Comparison of ENCODE assay signal across 8 cellular contexts in the genomic region with DNA sequence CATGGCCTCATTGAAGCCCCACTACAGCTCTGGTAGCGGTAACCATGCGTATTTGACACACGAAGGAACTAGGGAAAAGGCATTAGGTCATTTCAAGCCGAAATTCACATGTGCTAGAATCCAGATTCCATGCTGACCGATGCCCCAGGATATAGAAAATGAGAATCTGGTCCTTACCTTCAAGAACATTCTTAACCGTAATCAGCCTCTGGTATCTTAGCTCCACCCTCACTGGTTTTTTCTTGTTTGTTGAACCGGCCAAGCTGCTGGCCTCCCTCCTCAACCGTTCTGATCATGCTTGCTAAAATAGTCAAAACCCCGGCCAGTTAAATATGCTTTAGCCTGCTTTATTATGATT. TPM values are rescaled to one million over a fixed set of nuclear protein-coding genes. Genes with fewer than 3 reads are reported as not detected.
DNase-seq lines count a peak whose midpoint lies in the region; ATAC-seq and TF ChIP-seq lines count a peak whose summit lies in the region.

No MANE protein-coding gene starts in this region.

- H3F3A ChIP-seq in neural cell (ENCODE audit: insufficient read depth, low read length, poor library complexity, severe bottlenecking), result no peaks in the 10 kb centered on the region

- intact Hi-C loops in OCI-LY7 (cut with micrococcal nuclease; ENCODE audit: unreplicated experiment), result loop anchor here (1.0 to 5.0 kb wide), 3 partner anchors 18 to 74 kb away; no protein-coding TSS in a partner anchor

- in situ Hi-C loops in ACHN (cut with HindIII; ENCODE audit: low pct_ligation_motif_present, low pct_unique_long_range_greater_than_20kb, low sequenced_read_pairs), result no loop called here

- H3K36me3 ChIP-seq in OCI-LY7 (ENCODE audit: insufficient read depth, low read length) (peaks cover 27% of the 10 kb centered on the region), neural cell (ENCODE audit: insufficient read depth, low read length) (no peaks in the 10 kb centered on the region)
- H3K36me3 ChIP-seq in effector memory CD4-positive, alpha-beta T cell (ENCODE audit: control insufficient read depth, insufficient read depth, low read length), result no peaks in the 10 kb centered on the region

- ATAC-seq in GM18867 (IDR thresholded peaks at IDR 0.05; ENCODE audit: unreplicated experiment) (peak; percentile 8), HG03571 (IDR thresholded peaks at IDR 0.05; ENCODE audit: unreplicated experiment) (no peak)

- peak; percentile 3 for DNase-seq in ACHN
- DNase-seq in OCI-LY7 (ENCODE audit: low spot score), result peak; percentile 23
- DNase-seq in effector memory CD4-positive, alpha-beta T cell, result no peak
- no peak for DNase-seq in COR-L47 (lab: John Stamatoyannopoulos, UW)
- DNase-seq in AG08395 (ENCODE audit: low spot score), result no peak

- H3K9me2 ChIP-seq in OCI-LY7 (ENCODE audit: insufficient read depth, low read length) (no peaks in the 10 kb centered on the region), neural cell (ENCODE audit: insufficient read depth, low read length) (no peaks in the 10 kb centered on the region)

- CTCF ChIA-PET in OCI-LY7 (lab: Charles Lee; ENCODE audit: unreplicated experiment), result interaction anchor here (0.6 kb wide), 1 partner anchor 16 kb away, joined by 3 read pairs; no protein-coding TSS in a partner anchor

- POLR2A ChIA-PET in OCI-LY7 (lab: Charles Lee), result interaction anchor here (1.2 kb wide), 1 partner anchor 19 kb away, joined by 3 read pairs; no protein-coding TSS in a partner anchor

- TF ChIP-seq RAD21 in neural cell (conservative IDR thresholded peaks at IDR 0.05), result no peak

- peak overlapping the region; percentile 64 for H3K27ac ChIP-seq in OCI-LY7 (ENCODE audit: low read depth, low read length, poor library complexity, severe bottlenecking)
- H3K27ac ChIP-seq in effector memory CD4-positive, alpha-beta T cell (ENCODE audit: insufficient read depth, low read length, poor library complexity, severe bottlenecking), result no peak overlapping the region
- H3K27ac ChIP-seq in neural cell (ENCODE audit: low read length), result no peak overlapping the region

- no TSS peak for BruUV-seq in OCI-LY7 (replicated peaks; lab: Mats Ljungman, UMichigan)

- H3K9me3 ChIP-seq in OCI-LY7 (ENCODE audit: low read length), result no peaks in the 10 kb centered on the region
- no peaks in the 10 kb centered on the region for H3K9me3 ChIP-seq in effector memory CD4-positive, alpha-beta T cell (ENCODE audit: control insufficient read depth, low read length)
- H3K9me3 ChIP-seq in neural cell (ENCODE audit: low read length), result no peaks in the 10 kb centered on the region

- no peak for TF ChIP-seq EP300 in neural cell (conservative IDR thresholded peaks at IDR 0.05; ENCODE audit: poor library complexity, severe bottlenecking)

- peaks cover 50% of the 10 kb centered on the region for H3K79me2 ChIP-seq in OCI-LY7 (ENCODE audit: insufficient read depth, low read depth, low read length)
- H3K79me2 ChIP-seq in neural cell (replicated peaks; ENCODE audit: insufficient read depth, low read length), result peaks cover 4% of the 10 kb centered on the region

- H4K20me1 ChIP-seq in OCI-LY7 (ENCODE audit: insufficient read depth, low read length) (no peaks in the 10 kb centered on the region; the same call in 1 of the 2 replicates), neural cell (ENCODE audit: insufficient read depth) (no peaks in the 10 kb centered on the region)

- TF ChIP-seq CTCF in OCI-LY7 (conservative IDR thresholded peaks at IDR 0.05; ENCODE audit: low read length), result no peak
- no peak for TF ChIP-seq CTCF in neural cell (IDR thresholded peaks at IDR 0.05; ENCODE audit: poor library complexity, severe bottlenecking)

- peak overlapping the region; percentile 76 for H3K4me2 ChIP-seq in OCI-LY7 (ENCODE audit: low read length)
- H3K4me2 ChIP-seq in neural cell (ENCODE audit: low read length), result peak overlapping the region; percentile 25

- H3K4me3 ChIP-seq in OCI-LY7 (ENCODE audit: low read depth, low read length, poor library complexity, severe bottlenecking) (peak overlapping the region; percentile 95), neural cell (ENCODE audit: low read length) (peak overlapping the region; percentile 70)
- H3K4me3 ChIP-seq in effector memory CD4-positive, alpha-beta T cell (ENCODE audit: insufficient read depth, low read depth, low read length, poor library complexity, severe bottlenecking), result peak overlapping the region; percentile 57

- H3K27me3 ChIP-seq in effector memory CD4-positive, alpha-beta T cell (replicated peaks; ENCODE audit: control insufficient read depth, insufficient read depth, low read length, poor library complexity, severe bottlenecking), result no peaks in the 10 kb centered on the region
- no peaks in the 10 kb centered on the region for H3K27me3 ChIP-seq in neural cell (ENCODE audit: insufficient read depth, low read depth, low read length)

- peak overlapping the region; percentile 64 for H3K9ac ChIP-seq in neural cell (ENCODE audit: low read length)

- H2AFZ ChIP-seq in OCI-LY7 (ENCODE audit: low read length), result peak overlapping the region; percentile 35; the same call in 1 of the 2 replicates
- peak overlapping the region; percentile 8 for H2AFZ ChIP-seq in neural cell (ENCODE audit: low read depth, low read length)

- H3K4me1 ChIP-seq in OCI-LY7 (ENCODE audit: insufficient read depth, low read length, poor library complexity, severe bottlenecking), result peaks cover 32% of the 10 kb centered on the region
- H3K4me1 ChIP-seq in effector memory CD4-positive, alpha-beta T cell (ENCODE audit: control insufficient read depth, insufficient read depth, low read length, poor library complexity, severe bottlenecking), result no peaks in the 10 kb centered on the region

TF ChIP-seq in neural cell, 6 proteins besides CTCF, POLR2A, EP300 and RAD21:
- TF ChIP-seq EZH2 (IDR thresholded peaks at IDR 0.05; ENCODE audit: borderline replicate concordance, insufficient read depth, low read length, poor library complexity, severe bottlenecking), result no peak
- no peak for TF ChIP-seq TAF1 (IDR thresholded peaks at IDR 0.05; ENCODE audit: low read depth)
- TF ChIP-seq MXI1 (conservative IDR thresholded peaks at IDR 0.05; ENCODE audit: poor library complexity, severe bottlenecking), result no peak
- TF ChIP-seq, protein P1, sequence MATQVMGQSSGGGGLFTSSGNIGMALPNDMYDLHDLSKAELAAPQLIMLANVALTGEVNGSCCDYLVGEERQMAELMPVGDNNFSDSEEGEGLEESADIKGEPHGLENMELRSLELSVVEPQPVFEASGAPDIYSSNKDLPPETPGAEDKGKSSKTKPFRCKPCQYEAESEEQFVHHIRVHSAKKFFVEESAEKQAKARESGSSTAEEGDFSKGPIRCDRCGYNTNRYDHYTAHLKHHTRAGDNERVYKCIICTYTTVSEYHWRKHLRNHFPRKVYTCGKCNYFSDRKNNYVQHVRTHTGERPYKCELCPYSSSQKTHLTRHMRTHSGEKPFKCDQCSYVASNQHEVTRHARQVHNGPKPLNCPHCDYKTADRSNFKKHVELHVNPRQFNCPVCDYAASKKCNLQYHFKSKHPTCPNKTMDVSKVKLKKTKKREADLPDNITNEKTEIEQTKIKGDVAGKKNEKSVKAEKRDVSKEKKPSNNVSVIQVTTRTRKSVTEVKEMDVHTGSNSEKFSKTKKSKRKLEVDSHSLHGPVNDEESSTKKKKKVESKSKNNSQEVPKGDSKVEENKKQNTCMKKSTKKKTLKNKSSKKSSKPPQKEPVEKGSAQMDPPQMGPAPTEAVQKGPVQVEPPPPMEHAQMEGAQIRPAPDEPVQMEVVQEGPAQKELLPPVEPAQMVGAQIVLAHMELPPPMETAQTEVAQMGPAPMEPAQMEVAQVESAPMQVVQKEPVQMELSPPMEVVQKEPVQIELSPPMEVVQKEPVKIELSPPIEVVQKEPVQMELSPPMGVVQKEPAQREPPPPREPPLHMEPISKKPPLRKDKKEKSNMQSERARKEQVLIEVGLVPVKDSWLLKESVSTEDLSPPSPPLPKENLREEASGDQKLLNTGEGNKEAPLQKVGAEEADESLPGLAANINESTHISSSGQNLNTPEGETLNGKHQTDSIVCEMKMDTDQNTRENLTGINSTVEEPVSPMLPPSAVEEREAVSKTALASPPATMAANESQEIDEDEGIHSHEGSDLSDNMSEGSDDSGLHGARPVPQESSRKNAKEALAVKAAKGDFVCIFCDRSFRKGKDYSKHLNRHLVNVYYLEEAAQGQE (IDR thresholded peaks at IDR 0.05; ENCODE audit: borderline replicate concordance), result no peak
- TF ChIP-seq SMC3 (conservative IDR thresholded peaks at IDR 0.05; ENCODE audit: poor library complexity), result no peak
- no peak for TF ChIP-seq POLR2AphosphoS5 (IDR thresholded peaks at IDR 0.05)

RNA-seq across cellular contexts. Expression of a gene that starts 0.9 kb away (rescaled TPM):
- 13.5 and 14.5 TPM in 2 replicates for total RNA-seq in OCI-LY7 (2014; rRNA removed; shearing (Covaris generic))
- 96.6 and 101 TPM in 2 replicates for total RNA-seq in OCI-LY7 (2022)
- polyA plus RNA-seq in neural cell, result 10.1 and 13.2 TPM in 2 replicates
- 8.6 and 13.4 TPM in 2 replicates for polyA minus RNA-seq in neural cell

Comparison
In these comparisons a context has a peak if more than half of its experiments do, and no peak if none do; other contexts are left out.
1. DNase-seq: peak in ACHN (single experiment) and OCI-LY7 (single experiment); none in effector memory CD4-positive, alpha-beta T cell (0 of 3), COR-L47 (single experiment) and AG08395 (single experiment).
2. Peak in every context shown above with its lines, with median percentiles within 50 percentile points of each other: H3K4me3 ChIP-seq.